In the genomic region with DNA sequence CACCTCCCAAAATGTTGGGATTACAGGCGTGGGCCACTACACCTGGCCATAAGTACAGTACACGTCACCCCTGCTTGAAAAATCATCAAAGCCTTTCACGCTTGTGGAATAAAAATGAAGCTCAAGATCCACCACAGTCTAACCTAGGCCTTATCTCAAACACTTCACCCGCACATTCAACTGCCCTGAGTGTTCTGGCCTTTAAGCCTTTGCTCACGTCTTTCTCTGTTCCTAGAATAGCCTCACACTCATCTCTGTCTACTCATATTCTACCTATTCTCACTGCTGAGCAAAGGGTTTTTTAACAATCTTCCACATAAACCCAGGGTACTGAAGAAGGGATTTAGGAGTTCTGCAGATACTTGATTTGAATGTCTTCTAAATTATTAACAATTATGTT, we compare ENCODE assay signal across 17 cellular contexts. TPM values are rescaled to one million over a fixed set of nuclear protein-coding genes. Genes with fewer than 3 reads are reported as not detected.
DNase-seq lines count a peak whose midpoint lies in the region; ATAC-seq and TF ChIP-seq lines count a peak whose summit lies in the region.
"Had no signal": no experiment of that assay in that cellular context is flagged by ENCODE, and none has a peak within 500 bp of the region (broad histone marks: within the 10 kb centered on the region; RNA-seq: fewer than 3 reads in every experiment).

No MANE protein-coding gene starts in this region.

- H3K4me3 ChIP-seq in left ventricle myocardium inferior, result no peak overlapping the region
- no peak overlapping the region for H3K4me3 ChIP-seq in psoas muscle
- H3K4me3 ChIP-seq: BLaER1 treated with 17β-estradiol and CSF1 and Interleukin-3, amounts not matched to agents 10 nM and 100 nM had no signal

- H3K36me3 ChIP-seq in left ventricle myocardium inferior, result peaks cover 96% of the 10 kb centered on the region
- H3K36me3 ChIP-seq in psoas muscle (ENCODE audit: insufficient read depth in 1 of 2, low read depth in 1 of 2), result peaks cover 25 to 100% of the 10 kb centered on the region in 2 donors

- no peaks in the 10 kb centered on the region for H3K9me3 Mint-ChIP-seq in activated naive CD8-positive, alpha-beta T cell treated with anti-CD3 and anti-CD28 coated beads, Interleukin-2, amount 10 ng/mL, durations not matched to agents 7 days and 5 days
- H3K9me3 Mint-ChIP-seq in activated naive CD8-positive, alpha-beta T cell treated with anti-CD3 and anti-CD28 coated beads, Interleukin-2, amount 50 U/mL, for 24 hours, result no peaks in the 10 kb centered on the region
- H3K9me3 Mint-ChIP-seq: CD4-positive, alpha-beta memory T cell; HFFc6 had no signal

- POLR2A ChIA-PET in activated naive CD8-positive, alpha-beta T cell treated with anti-CD3 and anti-CD28 coated beads, Interleukin-2, amount 10 ng/mL, durations not matched to agents 7 days and 5 days (lab: Charles Lee), result no interaction called here

- WGBS in psoas muscle, 3 donors, result 76 to 89% (median 78%) methylated on average over 5 of the region's 5 CpGs

- H3K27ac ChIP-seq in left ventricle myocardium inferior (replicated peaks), result peak overlapping the region; percentile 59
- H3K27ac ChIP-seq in psoas muscle, result no peak overlapping the region
- H3K27ac ChIP-seq: BLaER1 treated with 17β-estradiol and CSF1 and Interleukin-3, amounts not matched to agents 10 nM and 100 nM; HL-60 had no signal

- no peaks in the 10 kb centered on the region for H3K27me3 Mint-ChIP-seq in activated naive CD8-positive, alpha-beta T cell treated with anti-CD3 and anti-CD28 coated beads, Interleukin-2, amount 10 ng/mL, durations not matched to agents 7 days and 5 days
- H3K27me3 Mint-ChIP-seq in activated naive CD8-positive, alpha-beta T cell treated with anti-CD3 and anti-CD28 coated beads, Interleukin-2, amount 50 U/mL, for 24 hours, result no peaks in the 10 kb centered on the region
- H3K27me3 Mint-ChIP-seq: CD4-positive, alpha-beta memory T cell had no signal

- TF ChIP-seq CTCF in left ventricle myocardium inferior (IDR thresholded peaks at IDR 0.05; ENCODE audit: borderline replicate concordance) (no peak), psoas muscle (IDR thresholded peaks at IDR 0.05) (no peak)

- H3K4me1 ChIP-seq in left ventricle myocardium inferior (peaks cover 21% of the 10 kb centered on the region), psoas muscle (no peaks in the 10 kb centered on the region)
- H3K4me1 ChIP-seq: BLaER1 treated with 17β-estradiol and CSF1 and Interleukin-3, amounts not matched to agents 10 nM and 100 nM had no signal

- H3K9me3 ChIP-seq in left ventricle myocardium inferior (replicated peaks) (no peaks in the 10 kb centered on the region), psoas muscle (no peaks in the 10 kb centered on the region)
- H3K9me3 ChIP-seq: BLaER1 treated with 17β-estradiol and CSF1 and Interleukin-3, amounts not matched to agents 10 nM and 100 nM had no signal

- H3K27me3 ChIP-seq in left ventricle myocardium inferior (ENCODE audit: low read depth) (no peaks in the 10 kb centered on the region), psoas muscle (ENCODE audit: insufficient read depth in 3 of 3, low read length in 2 of 3) (no peaks in the 10 kb centered on the region)
- H3K27me3 ChIP-seq: BLaER1 treated with 17β-estradiol and CSF1 and Interleukin-3, amounts not matched to agents 10 nM and 100 nM had no signal

- intact Hi-C loops in Right ventricle myocardium superior (cut with DNase I), result no loop called here
- intact Hi-C loops in left ventricle myocardium inferior (cut with micrococcal nuclease), result no loop called here
- intact Hi-C loops in psoas muscle (cut with DNase I), result no loop called here

- no peak for TF ChIP-seq POLR2A in GM18505 (IDR thresholded peaks at IDR 0.05; ENCODE audit: borderline replicate concordance, extremely low read depth, insufficient read depth, insufficient read length)

- peaks cover 2% of the 10 kb centered on the region for H3K36me3 Mint-ChIP-seq in activated naive CD8-positive, alpha-beta T cell treated with anti-CD3 and anti-CD28 coated beads, Interleukin-2, amount 10 ng/mL, durations not matched to agents 7 days and 5 days
- H3K36me3 Mint-ChIP-seq in activated naive CD8-positive, alpha-beta T cell treated with anti-CD3 and anti-CD28 coated beads, Interleukin-2, amount 50 U/mL, for 24 hours (ENCODE audit: low read depth), result peaks cover 3% of the 10 kb centered on the region

- no peak overlapping the region for H3K4me3 Mint-ChIP-seq in activated naive CD8-positive, alpha-beta T cell treated with anti-CD3 and anti-CD28 coated beads, Interleukin-2, amount 10 ng/mL, durations not matched to agents 7 days and 5 days
- H3K4me3 Mint-ChIP-seq in activated naive CD8-positive, alpha-beta T cell treated with anti-CD3 and anti-CD28 coated beads, Interleukin-2, amount 50 U/mL, for 24 hours, result no peak overlapping the region
- H3K4me3 Mint-ChIP-seq: CD4-positive, alpha-beta memory T cell; HFFc6 had no signal

- DNase-seq in activated naive CD8-positive, alpha-beta T cell treated with anti-CD3 and anti-CD28 coated beads, Interleukin-2, amount 10 ng/mL, durations not matched to agents 7 days and 5 days, result no peak
- no peak for DNase-seq in activated naive CD8-positive, alpha-beta T cell treated with anti-CD3 and anti-CD28 coated beads, Interleukin-2, amount 50 U/mL, for 24 hours
- no peak for DNase-seq in Right ventricle myocardium superior
- no peak for DNase-seq in left ventricle myocardium inferior
- DNase-seq in psoas muscle, result no peak
- no peak for DNase-seq in ureter (ENCODE audit: low spot score)
- no peak for DNase-seq in NK-92 (lab: John Stamatoyannopoulos, UW; ENCODE audit: unreplicated experiment)
- DNase-seq: 8988T; CD4-positive, alpha-beta memory T cell; DMS79; HCEC 1CT; HFFc6 had no signal

- no peaks in the 10 kb centered on the region for H3K4me1 Mint-ChIP-seq in activated naive CD8-positive, alpha-beta T cell treated with anti-CD3 and anti-CD28 coated beads, Interleukin-2, amount 10 ng/mL, durations not matched to agents 7 days and 5 days
- H3K4me1 Mint-ChIP-seq in activated naive CD8-positive, alpha-beta T cell treated with anti-CD3 and anti-CD28 coated beads, Interleukin-2, amount 50 U/mL, for 24 hours, result no peaks in the 10 kb centered on the region

- no peak for ATAC-seq in activated naive CD8-positive, alpha-beta T cell treated with anti-CD3 and anti-CD28 coated beads, Interleukin-2, amount 10 ng/mL, durations not matched to agents 7 days and 5 days (ENCODE audit: low read depth)
- no peak for ATAC-seq in activated naive CD8-positive, alpha-beta T cell treated with anti-CD3 and anti-CD28 coated beads, Interleukin-2, amount 50 U/mL, for 24 hours
- peak; percentile 91 for ATAC-seq in Right ventricle myocardium superior (ENCODE audit: poor library complexity)
- peak in 3 of 4 donors; percentile 30 to 69 (median 58) for ATAC-seq in psoas muscle
- ATAC-seq in GM18505 (IDR thresholded peaks at IDR 0.05; ENCODE audit: unreplicated experiment), result no peak

- peak overlapping the region; percentile 36 for H3K27ac Mint-ChIP-seq in activated naive CD8-positive, alpha-beta T cell treated with anti-CD3 and anti-CD28 coated beads, Interleukin-2, amount 10 ng/mL, durations not matched to agents 7 days and 5 days
- no peak overlapping the region for H3K27ac Mint-ChIP-seq in activated naive CD8-positive, alpha-beta T cell treated with anti-CD3 and anti-CD28 coated beads, Interleukin-2, amount 50 U/mL, for 24 hours
- H3K27ac Mint-ChIP-seq: CD4-positive, alpha-beta memory T cell; HFFc6 had no signal

RNA-seq across cellular contexts. Expression of a gene that starts 9.9 kb away (rescaled TPM):
- total RNA-seq in activated naive CD8-positive, alpha-beta T cell treated with anti-CD3 and anti-CD28 coated beads, Interleukin-2, amount 10 ng/mL, durations not matched to agents 7 days and 5 days, result 10 to 100 TPM; 83.6 to 91.1 TPM
- total RNA-seq in Right ventricle myocardium superior (179 TPM), left ventricle myocardium inferior (201 TPM), psoas muscle (100 to 1,000 TPM; 180 to 255 (median 189) TPM), ureter (111 TPM)
- 100 to 1,000 TPM in 2 of 3 donors, 10 to 100 TPM in 1; 41.1 to 125 (median 124) TPM for polyA plus RNA-seq in psoas muscle

RNA-seq across cellular contexts. Expression of a gene that starts 34.5 kb away (rescaled TPM):
- not detected for total RNA-seq in activated naive CD8-positive, alpha-beta T cell treated with anti-CD3 and anti-CD28 coated beads, Interleukin-2, amount 10 ng/mL, durations not matched to agents 7 days and 5 days
- total RNA-seq in Right ventricle myocardium superior (0.83 TPM), left ventricle myocardium inferior (2.1 TPM), psoas muscle (not detected), ureter (not detected)
- not detected for polyA plus RNA-seq in psoas muscle
- total RNA-seq: CD4-positive, alpha-beta memory T cell; G401; H4; HFFc6 had no signal
- polyA plus RNA-seq: CD4-positive, alpha-beta memory T cell had no signal

RNA-seq across cellular contexts. Expression of a gene that starts 41.4 kb away (rescaled TPM):
- total RNA-seq in activated naive CD8-positive, alpha-beta T cell treated with anti-CD3 and anti-CD28 coated beads, Interleukin-2, amount 10 ng/mL, durations not matched to agents 7 days and 5 days, result 100 to 1,000 TPM; 226 to 241 TPM
- total RNA-seq in Right ventricle myocardium superior (569 TPM), left ventricle myocardium inferior (534 TPM), psoas muscle (100 to 1,000 TPM; 349 to 495 (median 423) TPM), ureter (341 TPM)
- 100 to 1,000 TPM; 396 to 646 (median 496) TPM for polyA plus RNA-seq in psoas muscle

Comparison
In these comparisons a context has a peak if more than half of its experiments do, and no peak if none do; other contexts are left out.
1. ATAC-seq: peak in Right ventricle myocardium superior (single experiment) and psoas muscle (3 of 4); none in activated naive CD8-positive, alpha-beta T cell treated with anti-CD3 and anti-CD28 coated beads, Interleukin-2, amount 10 ng/mL, durations not matched to agents 7 days and 5 days (single experiment), activated naive CD8-positive, alpha-beta T cell treated with anti-CD3 and anti-CD28 coated beads, Interleukin-2, amount 50 U/mL, for 24 hours (single experiment) and GM18505 (single experiment).